ENCODE assay signal across 28 cellular contexts in genomic region chr6:40831381-40831780, GRCh38.
"Had no signal": no experiment of that assay in that cellular context is flagged by ENCODE, and none has a peak within 500 bp of the region (broad histone marks: within the 10 kb centered on the region; RNA-seq: fewer than 3 reads in every experiment).

No MANE protein-coding gene starts in this region.

- H3K27me3 ChIP-seq: stomach, testis, thyroid gland, tibial artery, upper lobe of left lung, uterus, vagina had no signal

- H3K9me3 Mint-ChIP-seq: stimulated activated effector memory CD8-positive, alpha-beta T cell treated with anti-CD3 and anti-CD28 coated beads, Interleukin-12 subunit alpha, Interleukin-12 subunit beta, amount 100 ng/mL, for 72 hours; stimulated activated memory B cell treated with anti-CD40 and anti-IgM and Interleukin-4, amounts not matched to agents 10 μg/mL and 1 μg/mL and 100 μg/mL, for 72 hours; stimulated activated naive B cell treated with anti-CD40 and anti-IgM and Interleukin-4, amounts not matched to agents 10 μg/mL and 1 μg/mL and 100 μg/mL, for 72 hours; stimulated activated naive CD8-positive, alpha-beta T cell treated with anti-CD3 and anti-CD28 coated beads, Interleukin-15, amount 100 ng/mL, for 72 hours; stimulated activated naive CD8-positive, alpha-beta T cell treated with anti-CD3 and anti-CD28 coated beads, Interleukin-15, Interleukin-2, amounts not matched to agents 100 ng/mL and 50 ng/mL, for 24 hours; type B pancreatic cell had no signal

- H3K36me3 Mint-ChIP-seq: stimulated activated effector memory CD8-positive, alpha-beta T cell treated with anti-CD3 and anti-CD28 coated beads, Interleukin-12 subunit alpha, Interleukin-12 subunit beta, amount 100 ng/mL, for 72 hours; stimulated activated memory B cell treated with anti-CD40 and anti-IgM and Interleukin-4, amounts not matched to agents 10 μg/mL and 1 μg/mL and 100 μg/mL, for 72 hours; stimulated activated naive B cell treated with anti-CD40 and anti-IgM and Interleukin-4, amounts not matched to agents 10 μg/mL and 1 μg/mL and 100 μg/mL, for 72 hours; type B pancreatic cell had no signal

- H3K27ac ChIP-seq: stomach, suprapubic skin, testis, thoracic aorta, thyroid gland, tibial artery, tibial nerve, transverse colon, upper lobe of left lung, upper lobe of right lung, uterus, vagina had no signal

- H3K9me3 ChIP-seq: stomach, suprapubic skin, testis, thoracic aorta, thyroid gland, tibial artery, tibial nerve, transverse colon, upper lobe of left lung, upper lobe of right lung, uterus, vagina had no signal

- DNase-seq: stimulated activated CD4-positive, alpha-beta T cell treated with anti-CD3 and anti-CD28 coated beads, Interleukin-2, amount 100 ng/mL, for 48 hours; stimulated activated CD4-positive, alpha-beta T cell treated with anti-CD3 and anti-CD28 coated beads, Interleukin-4, amount 100 ng/mL, for 1 hour; stimulated activated CD4-positive, alpha-beta T cell treated with anti-CD3 and anti-CD28 coated beads, Interleukin-4, amount 100 ng/mL, for 24 hours; stimulated activated CD4-positive, alpha-beta T cell treated with anti-CD3 and anti-CD28 coated beads, Interleukin-4, amount 100 ng/mL, for 4 hours; stimulated activated CD8-positive, alpha-beta memory T cell treated with anti-CD3 and anti-CD28 coated beads, Interleukin-4, amount 100 ng/mL, for 48 hours; stimulated activated naive B cell treated with anti-CD40 and anti-IgM and Interleukin-4, amounts not matched to agents 10 μg/mL and 1 μg/mL and 100 μg/mL, for 72 hours; stimulated activated naive CD4-positive, alpha-beta T cell; stimulated activated naive CD4-positive, alpha-beta T cell treated with Interleukin-2 at 50 U/mL for 16 hours; stimulated activated naive CD8-positive, alpha-beta T cell treated with anti-CD3 and anti-CD28 coated beads, Interleukin-15, amount 100 ng/mL, for 72 hours; stimulated activated naive CD8-positive, alpha-beta T cell treated with anti-CD3 and anti-CD28 coated beads, Interleukin-15, Interleukin-2, amounts not matched to agents 100 U/mL and 50 U/mL, for 24 hours; stomach; substantia nigra; testis; thyroid gland; tibial artery; transverse colon; trophoblast cell; upper lobe of left lung; upper lobe of right lung; uterus had no signal

- H3K27ac Mint-ChIP-seq: stimulated activated effector memory CD8-positive, alpha-beta T cell treated with anti-CD3 and anti-CD28 coated beads, Interleukin-12 subunit alpha, Interleukin-12 subunit beta, amount 100 ng/mL, for 72 hours; stimulated activated memory B cell treated with anti-CD40 and anti-IgM and Interleukin-4, amounts not matched to agents 10 μg/mL and 1 μg/mL and 100 μg/mL, for 72 hours; stimulated activated naive B cell treated with anti-CD40 and anti-IgM and Interleukin-4, amounts not matched to agents 10 μg/mL and 1 μg/mL and 100 μg/mL, for 72 hours; stimulated activated naive CD8-positive, alpha-beta T cell treated with anti-CD3 and anti-CD28 coated beads, Interleukin-15, amount 100 ng/mL, for 72 hours; stimulated activated naive CD8-positive, alpha-beta T cell treated with anti-CD3 and anti-CD28 coated beads, Interleukin-15, Interleukin-2, amounts not matched to agents 100 ng/mL and 50 ng/mL, for 24 hours; type B pancreatic cell had no signal

- H3K4me3 Mint-ChIP-seq: stimulated activated effector memory CD8-positive, alpha-beta T cell treated with anti-CD3 and anti-CD28 coated beads, Interleukin-12 subunit alpha, Interleukin-12 subunit beta, amount 100 ng/mL, for 72 hours; stimulated activated memory B cell treated with anti-CD40 and anti-IgM and Interleukin-4, amounts not matched to agents 10 μg/mL and 1 μg/mL and 100 μg/mL, for 72 hours; stimulated activated naive B cell treated with anti-CD40 and anti-IgM and Interleukin-4, amounts not matched to agents 10 μg/mL and 1 μg/mL and 100 μg/mL, for 72 hours; stimulated activated naive CD8-positive, alpha-beta T cell treated with anti-CD3 and anti-CD28 coated beads, Interleukin-15, amount 100 ng/mL, for 72 hours; stimulated activated naive CD8-positive, alpha-beta T cell treated with anti-CD3 and anti-CD28 coated beads, Interleukin-15, Interleukin-2, amounts not matched to agents 100 ng/mL and 50 ng/mL, for 24 hours; type B pancreatic cell had no signal

- H3K36me3 ChIP-seq: stomach, suprapubic skin, thoracic aorta, thyroid gland, tibial artery, tibial nerve, transverse colon, upper lobe of left lung, upper lobe of right lung, uterus, vagina had no signal

- ATAC-seq: stimulated activated effector memory CD8-positive, alpha-beta T cell treated with anti-CD3 and anti-CD28 coated beads, Interleukin-12 subunit alpha, Interleukin-12 subunit beta, amount 100 ng/mL, for 72 hours; stimulated activated memory B cell treated with anti-CD40 and anti-IgM and Interleukin-4, amounts not matched to agents 10 μg/mL and 1 μg/mL and 100 μg/mL, for 72 hours; stimulated activated naive B cell treated with anti-CD40 and anti-IgM and Interleukin-4, amounts not matched to agents 10 μg/mL and 1 μg/mL and 100 μg/mL, for 72 hours; stimulated activated naive CD8-positive, alpha-beta T cell treated with anti-CD3 and anti-CD28 coated beads, Interleukin-15, amount 100 ng/mL, for 72 hours; stimulated activated naive CD8-positive, alpha-beta T cell treated with anti-CD3 and anti-CD28 coated beads, Interleukin-15, Interleukin-2, amounts not matched to agents 100 U/mL and 50 U/mL, for 24 hours; upper lobe of right lung had no signal

- H3K4me3 ChIP-seq: stomach, suprapubic skin, testis, thoracic aorta, thyroid gland, tibial artery, tibial nerve, transverse colon, upper lobe of left lung, upper lobe of right lung, uterus, vagina had no signal

- H3K4me1 ChIP-seq: stomach, suprapubic skin, testis, thyroid gland, tibial artery, tibial nerve, transverse colon, upper lobe of left lung, upper lobe of right lung, uterus, vagina had no signal

- H3K4me1 Mint-ChIP-seq: stimulated activated effector memory CD8-positive, alpha-beta T cell treated with anti-CD3 and anti-CD28 coated beads, Interleukin-12 subunit alpha, Interleukin-12 subunit beta, amount 100 ng/mL, for 72 hours; stimulated activated memory B cell treated with anti-CD40 and anti-IgM and Interleukin-4, amounts not matched to agents 10 μg/mL and 1 μg/mL and 100 μg/mL, for 72 hours; stimulated activated naive B cell treated with anti-CD40 and anti-IgM and Interleukin-4, amounts not matched to agents 10 μg/mL and 1 μg/mL and 100 μg/mL, for 72 hours; stimulated activated naive CD8-positive, alpha-beta T cell treated with anti-CD3 and anti-CD28 coated beads, Interleukin-15, amount 100 ng/mL, for 72 hours had no signal
